ENCODE assay signal across 10 cellular contexts in genomic region chr2:181304011-181304844, GRCh38.
DNase-seq lines count a peak whose midpoint lies in the region; ATAC-seq, FAIRE-seq and TF ChIP-seq lines count a peak whose summit lies in the region.
"Had no signal": no experiment of that assay in that cellular context is flagged by ENCODE, and none has a peak within 500 bp of the region (broad histone marks: within the 10 kb centered on the region; RNA-seq: fewer than 3 reads in every experiment).

No MANE protein-coding gene starts in this region.

- peak overlapping the region; percentile 91 for H3K27ac Mint-ChIP-seq in activated CD4-positive, alpha-beta T cell treated with anti-CD3 and anti-CD28 coated beads for 36 hours

- POLR2A ChIA-PET in activated CD4-positive, alpha-beta T cell treated with anti-CD3 and anti-CD28 coated beads for 36 hours (lab: Charles Lee) = interaction anchor here (0.6 to 1.2 kb wide), 2 partner anchors 15 to 164 kb away, joined by 4 to 5 read pairs; no protein-coding TSS in a partner anchor

- CTCF ChIA-PET in activated CD4-positive, alpha-beta T cell treated with anti-CD3 and anti-CD28 coated beads for 36 hours (lab: Charles Lee) = interaction anchor here (0.8 to 2.2 kb wide), 4 partner anchors 8 to 192 kb away, joined by 3 to 7 read pairs (median 4); no protein-coding TSS in a partner anchor

- peak overlapping the region; percentile 88 for H2AFZ ChIP-seq in SU-DHL-6 (ENCODE audit: low read depth, low read length, severe bottlenecking)

- no peaks in the 10 kb centered on the region for H3K9me2 ChIP-seq in SU-DHL-6 (replicated peaks; ENCODE audit: insufficient read depth, low read length)

- DNase-seq in activated CD4-positive, alpha-beta T cell treated with anti-CD3 and anti-CD28 coated beads for 36 hours = no peak
- no peak for DNase-seq in activated CD4-positive, alpha-beta T cell treated with anti-CD3 and anti-CD28 coated beads for 48 hours
- DNase-seq in small intestine = no peak
- DNase-seq in DMS114 treated with DMSO at 0.1 percent for 48 hours (lab: John Stamatoyannopoulos, UW; ENCODE audit: unreplicated experiment) = no peak
- no peak for DNase-seq in NCI-H187 (lab: John Stamatoyannopoulos, UW)
- DNase-seq: activated CD8-positive, alpha-beta memory T cell treated with anti-CD3 and anti-CD28 coated beads, Interleukin-2, amount 50 U/mL, for 48 hours; hippocampal formation had no signal

- no peaks in the 10 kb centered on the region for H4K20me1 ChIP-seq in SU-DHL-6 (ENCODE audit: low read depth, low read length)

- H3K9ac ChIP-seq in SU-DHL-6 (ENCODE audit: low read length) = peak overlapping the region; percentile 42

- intact Hi-C loops in activated CD4-positive, alpha-beta T cell treated with anti-CD3 and anti-CD28 coated beads for 36 hours (cut with DNase I, micrococcal nuclease) = loop anchor here (2.0 to 10.0 kb wide), 5 partner anchors 82 to 591 kb away; partner anchors contain the start of gene ITPRID2 (in 1 of the 2)

- H3K36me3 ChIP-seq in SU-DHL-6 (ENCODE audit: low read length) (no peaks in the 10 kb centered on the region), small intestine (ENCODE audit: control insufficient read depth in 2 of 2, insufficient read depth in 2 of 2, low read length in 2 of 2) (no peaks in the 10 kb centered on the region)

- peaks cover 6% of the 10 kb centered on the region for H3K36me3 Mint-ChIP-seq in activated CD4-positive, alpha-beta T cell treated with anti-CD3 and anti-CD28 coated beads for 36 hours (ENCODE audit: low read depth)

- H3K4me3 Mint-ChIP-seq in activated CD4-positive, alpha-beta T cell treated with anti-CD3 and anti-CD28 coated beads for 36 hours = peak overlapping the region; percentile 62

- no peaks in the 10 kb centered on the region for H3K79me2 ChIP-seq in SU-DHL-6 (ENCODE audit: insufficient read depth, low read length)

- H3K4me1 ChIP-seq in small intestine (ENCODE audit: control insufficient read depth in 2 of 2, insufficient read depth in 1 of 2, low read depth in 1 of 2, low read length in 1 of 2) = no peaks in the 10 kb centered on the region

- H3K27me3 Mint-ChIP-seq in activated CD4-positive, alpha-beta T cell treated with anti-CD3 and anti-CD28 coated beads for 36 hours = no peaks in the 10 kb centered on the region

- no peaks in the 10 kb centered on the region for H3K27me3 ChIP-seq in SU-DHL-6 (ENCODE audit: low read length)
- H3K27me3 ChIP-seq in small intestine (ENCODE audit: control insufficient read depth in 2 of 2, insufficient read depth in 2 of 2, low read length in 2 of 2) = no peaks in the 10 kb centered on the region

- peak overlapping the region; percentile 98 for H3K27ac ChIP-seq in SU-DHL-6 (ENCODE audit: low read depth, low read length)
- H3K27ac ChIP-seq in small intestine (ENCODE audit: low read depth in 1 of 2, low read length in 1 of 2) = peak overlapping the region; percentile 76 to 92

- TF ChIP-seq CTCF in SU-DHL-6 (IDR thresholded peaks at IDR 0.05; ENCODE audit: insufficient read depth, low read length, poor library complexity, severe bottlenecking) = peak; percentile 50

- no peak for FAIRE-seq in small intestine (lab: Jason Lieb, UNC)

- peak overlapping the region; percentile 92 for H3K4me2 ChIP-seq in SU-DHL-6 (ENCODE audit: low read depth, low read length, poor library complexity, severe bottlenecking)

- ATAC-seq in activated CD4-positive, alpha-beta T cell treated with anti-CD3 and anti-CD28 coated beads for 36 hours = peak; percentile 1
- peak; percentile 25 for ATAC-seq in HG03064 (IDR thresholded peaks at IDR 0.05; ENCODE audit: low read depth, unreplicated experiment)
- ATAC-seq in GM18520 (IDR thresholded peaks at IDR 0.05; ENCODE audit: unreplicated experiment) = no peak

- H3K4me3 ChIP-seq in SU-DHL-6 (ENCODE audit: insufficient read depth, low read length, poor library complexity, severe bottlenecking) (peak overlapping the region; percentile 0), small intestine (ENCODE audit: low read depth in 1 of 2, low read length in 2 of 2) (no peak overlapping the region)

- 65 to 76% (median 67%) methylated on average over 5 of the region's 5 CpGs for WGBS in small intestine, 3 donors

- peaks cover 81% of the 10 kb centered on the region for H3K4me1 Mint-ChIP-seq in activated CD4-positive, alpha-beta T cell treated with anti-CD3 and anti-CD28 coated beads for 36 hours

- H3K9me3 Mint-ChIP-seq in activated CD4-positive, alpha-beta T cell treated with anti-CD3 and anti-CD28 coated beads for 36 hours (ENCODE audit: low read depth) = peaks cover 6% of the 10 kb centered on the region

- H3K9me3 ChIP-seq in SU-DHL-6 (ENCODE audit: insufficient read depth, low read length) = no peaks in the 10 kb centered on the region
- no peaks in the 10 kb centered on the region for H3K9me3 ChIP-seq in small intestine (ENCODE audit: control insufficient read depth, low read depth)

- H3F3A ChIP-seq in SU-DHL-6 (ENCODE audit: insufficient read depth) = peaks cover 48% of the 10 kb centered on the region
